Comparison of ENCODE assay signal across 17 cellular contexts in genomic region chr15:59587085-59587826, GRCh38. TPM values are rescaled to one million over a fixed set of nuclear protein-coding genes. Genes with fewer than 3 reads are reported as not detected.
DNase-seq lines count a peak whose midpoint lies in the region; ATAC-seq lines count a peak whose summit lies in the region.
"Had no signal": no experiment of that assay in that cellular context is flagged by ENCODE, and none has a peak within 500 bp of the region (broad histone marks: within the 10 kb centered on the region; RNA-seq: fewer than 3 reads in every experiment).

No MANE protein-coding gene starts in this region.

- intact Hi-C loops in left colon (cut with DNase I, micrococcal nuclease) = no loop called here

- peak; percentile 74 for ATAC-seq in left colon
- ATAC-seq: gastrocnemius medialis, left cardiac atrium, T-helper 17 cell had no signal

- peak; percentile 92 for DNase-seq in DMS53 (lab: John Stamatoyannopoulos, UW)
- DNase-seq in NCI-H1436 (lab: John Stamatoyannopoulos, UW) = peak; percentile 22
- DNase-seq in SHP77 (lab: John Stamatoyannopoulos, UW) = peak; percentile 10 to 23
- no peak for DNase-seq in left colon
- no peak for DNase-seq in activated CD4-positive, CD25-positive, alpha-beta regulatory T cell treated with anti-CD3 and anti-CD28 coated beads, Interleukin-2, amount 50 U/mL, for 72 hours
- DNase-seq in mesenteric fat pad (ENCODE audit: low spot score) = no peak
- DNase-seq in iPS-NIHi11 (ENCODE audit: low spot score) = no peak
- no peak for DNase-seq in AG08395 (ENCODE audit: low spot score)
- DNase-seq: gastrocnemius medialis, GDM1, left cardiac atrium, NCI-H1694, OCI-M1, T-helper 17 cell had no signal

RNA-seq across cellular contexts. Expression of gene GCNT3, which starts 24.3 kb away (rescaled TPM):
- 100 to 1,000 TPM; 472 to 526 TPM for total RNA-seq in left colon
- total RNA-seq in mesenteric fat pad = 0.55 TPM
- total RNA-seq: activated T-helper 2 cell treated with anti-CD3 and anti-CD28 coated beads, Interferon-gamma antibody, Interleukin-2, Interleukin-4, amounts not matched to agents 10 μg/mL and 5 μg/mL and 100 μg/mL, durations not matched to agents 14 hours and 24 hours and 36 hours; ascending aorta; H1; T-helper 17 cell had no signal

Comparison
In these comparisons a context has a peak if more than half of its experiments do, and no peak if none do; other contexts are left out.
1. DNase-seq: peak in DMS53 (single experiment), NCI-H1436 (single experiment) and SHP77 (2 of 2); none in left colon (0 of 2), activated CD4-positive, CD25-positive, alpha-beta regulatory T cell treated with anti-CD3 and anti-CD28 coated beads, Interleukin-2, amount 50 U/mL, for 72 hours (single experiment), mesenteric fat pad (single experiment), iPS-NIHi11 (single experiment) and AG08395 (single experiment).
2. RNA of gene GCNT3, which starts 24.3 kb away (total RNA-seq): 472 to 526 TPM in left colon; 0.55 TPM in mesenteric fat pad (single experiment); every median in the first group is over 100 times any median in the second.